8 cellular contexts compared by ENCODE assay signal in genomic region chr10:119315128-119316001, GRCh38.
DNase-seq lines count a peak whose midpoint lies in the region; ATAC-seq and TF ChIP-seq lines count a peak whose summit lies in the region.

No MANE protein-coding gene starts in this region.

- H3K4me1 ChIP-seq in iPS DF 6.9 (ENCODE audit: control insufficient read depth, insufficient read depth, low read length): peaks cover 8% of the 10 kb centered on the region

- peak; percentile 80 for DNase-seq in AG04449 (ENCODE audit: low read depth, low spot score)
- DNase-seq in SHP77 (lab: John Stamatoyannopoulos, UW): peak; percentile 28 to 67
- DNase-seq in activated naive CD4-positive, alpha-beta T cell treated with anti-CD3 and anti-CD28 coated beads, Interleukin-2, amount 50 U/mL, for 72 hours (ENCODE audit: low spot score in 2 of 2): peak; percentile 70 to 87
- DNase-seq in iPS DF 6.9 (ENCODE audit: low read depth, low spot score): peak; percentile 33
- DNase-seq in stimulated activated CD4-positive, alpha-beta T cell treated with anti-CD3 and anti-CD28 coated beads, TNF-alpha, amount 100 ng/mL, for 1 hour (ENCODE audit: low read depth in 3 of 3, low spot score in 1 of 3): peak in 2 of 3 donors; percentile 41 to 56
- no peak for DNase-seq in GF-D8 (lab: John Stamatoyannopoulos, UW)

- POLR2A ChIA-PET in AG04449 (lab: Yijun Ruan, JAX): no interaction called here

- CTCF ChIA-PET in AG04449 (lab: Yijun Ruan, JAX): no interaction called here

- H3K9me3 ChIP-seq in iPS DF 6.9 (ENCODE audit: control insufficient read depth, insufficient read depth, low read length): no peaks in the 10 kb centered on the region

- WGBS in iPS DF 6.9 (ENCODE audit: insufficient coverage, insufficient read length): no CpG with 5 or more reads among the region's 16 CpGs

- H3K36me3 ChIP-seq in iPS DF 6.9 (ENCODE audit: control insufficient read depth, insufficient read depth, low read length): no peaks in the 10 kb centered on the region

- H3K9me3 Mint-ChIP-seq in activated naive CD4-positive, alpha-beta T cell treated with anti-CD3 and anti-CD28 coated beads, Interleukin-2, amount 50 U/mL, for 72 hours: peaks cover 7 to 11% of the 10 kb centered on the region in 2 donors

- no peaks in the 10 kb centered on the region for H3K27me3 ChIP-seq in iPS DF 6.9 (ENCODE audit: control insufficient read depth, insufficient read depth, low read length)

- no peak for TF ChIP-seq CTCF in AG04449 (IDR thresholded peaks at IDR 0.05; ENCODE audit: insufficient read depth, low read length, missing control alignments)

- H3K27ac Mint-ChIP-seq in activated naive CD4-positive, alpha-beta T cell treated with anti-CD3 and anti-CD28 coated beads, Interleukin-2, amount 50 U/mL, for 72 hours: peak overlapping the region; percentile 87 to 97

- H3K4me3 ChIP-seq in AG04449 (ENCODE audit: low read depth, low read length) (no peak overlapping the region), iPS DF 6.9 (ENCODE audit: low read length) (no peak overlapping the region)

- peak; percentile 46 for ATAC-seq in GM18907 (IDR thresholded peaks at IDR 0.05; ENCODE audit: unreplicated experiment)
- ATAC-seq in HG03280 (IDR thresholded peaks at IDR 0.05; ENCODE audit: unreplicated experiment): peak; percentile 53
- peak; percentile 74 to 78 for ATAC-seq in activated naive CD4-positive, alpha-beta T cell treated with anti-CD3 and anti-CD28 coated beads, Interleukin-2, amount 50 U/mL, for 72 hours

- H3K27ac ChIP-seq in iPS DF 6.9 (ENCODE audit: low read length): no peak overlapping the region

- H3K36me3 Mint-ChIP-seq in activated naive CD4-positive, alpha-beta T cell treated with anti-CD3 and anti-CD28 coated beads, Interleukin-2, amount 50 U/mL, for 72 hours: peaks cover 0 to 6% of the 10 kb centered on the region in 2 donors
